In the genomic region with DNA sequence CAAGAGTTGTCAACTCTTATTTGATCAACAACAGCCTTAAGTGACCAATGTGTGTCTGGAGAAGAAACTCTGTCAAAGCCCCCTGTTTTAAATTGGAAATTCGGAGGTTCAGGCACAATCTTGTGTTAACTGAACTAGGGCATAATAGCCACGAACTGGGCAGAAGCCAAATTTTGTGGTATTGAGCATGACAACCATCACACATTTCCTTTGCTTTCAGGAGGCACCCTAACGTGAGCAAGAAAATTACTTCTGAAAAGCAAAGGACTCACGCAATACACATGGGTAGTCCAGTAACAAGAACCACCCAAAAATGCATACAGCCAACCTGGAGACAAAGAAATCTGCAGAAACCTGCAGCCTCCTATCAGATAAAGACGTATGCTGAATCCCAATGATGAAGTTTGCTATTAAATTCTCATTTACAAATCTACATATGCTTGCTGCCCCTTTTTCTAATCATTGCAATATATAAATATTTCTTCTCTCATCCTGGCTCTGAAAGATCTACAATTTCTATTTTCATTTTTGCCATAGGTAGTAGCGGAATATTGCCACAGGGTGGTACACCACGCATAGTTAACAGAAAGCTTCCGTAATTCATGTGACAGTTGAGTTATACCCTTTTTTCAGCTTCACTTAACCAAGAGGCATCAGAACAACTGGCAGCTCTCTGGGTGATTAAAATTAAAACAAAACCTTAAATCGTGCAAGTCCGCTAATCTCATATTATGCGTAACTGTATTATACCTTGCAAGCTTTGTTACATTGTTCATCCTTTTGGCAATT, we compare ENCODE assay signal across 9 cellular contexts.
DNase-seq lines count a peak whose midpoint lies in the region; ATAC-seq and TF ChIP-seq lines count a peak whose summit lies in the region.
"Had no signal": no experiment of that assay in that cellular context is flagged by ENCODE, and none has a peak within 500 bp of the region (broad histone marks: within the 10 kb centered on the region; RNA-seq: fewer than 3 reads in every experiment).

No MANE protein-coding gene starts in this region.

- H3K27ac Mint-ChIP-seq in nephron progenitor cell: no peak overlapping the region
- H3K27ac Mint-ChIP-seq: dendritic cell treated with granulocyte-macrophage colony-stimulating factor and Interleukin-4, amounts not matched to agents 40 ng/mL and 50 ng/mL, for 4 days had no signal

- H3K9me3 Mint-ChIP-seq in nephron progenitor cell: no peaks in the 10 kb centered on the region
- H3K9me3 Mint-ChIP-seq: dendritic cell treated with granulocyte-macrophage colony-stimulating factor and Interleukin-4, amounts not matched to agents 40 ng/mL and 50 ng/mL, for 4 days had no signal

- no peaks in the 10 kb centered on the region for H3K27me3 Mint-ChIP-seq in nephron progenitor cell (ENCODE audit: low read depth, poor library complexity)
- H3K27me3 Mint-ChIP-seq: dendritic cell treated with granulocyte-macrophage colony-stimulating factor and Interleukin-4, amounts not matched to agents 40 ng/mL and 50 ng/mL, for 4 days had no signal

- H3K9me3 ChIP-seq in body of pancreas: no peaks in the 10 kb centered on the region
- H3K9me3 ChIP-seq in tibial artery: no peaks in the 10 kb centered on the region

- no peak for TF ChIP-seq POLR2A in body of pancreas (IDR thresholded peaks at IDR 0.05)

- H3K4me3 Mint-ChIP-seq in nephron progenitor cell: no peak overlapping the region
- H3K4me3 Mint-ChIP-seq: dendritic cell treated with granulocyte-macrophage colony-stimulating factor and Interleukin-4, amounts not matched to agents 40 ng/mL and 50 ng/mL, for 4 days had no signal

- H3K4me1 ChIP-seq in body of pancreas: peaks cover 8% of the 10 kb centered on the region
- H3K4me1 ChIP-seq in tibial artery: no peaks in the 10 kb centered on the region

- no peaks in the 10 kb centered on the region for H3K27me3 ChIP-seq in body of pancreas
- H3K27me3 ChIP-seq in tibial artery: peaks cover 0 to 3% of the 10 kb centered on the region in 2 donors

- no peak overlapping the region for H3K4me3 ChIP-seq in body of pancreas
- H3K4me3 ChIP-seq in tibial artery: no peak overlapping the region

- H3K4me1 Mint-ChIP-seq in nephron progenitor cell: peaks cover 7% of the 10 kb centered on the region

- 47 to 67% methylated on average over 11 of the region's 11 CpGs for WGBS in body of pancreas, 2 donors

- intact Hi-C loops in body of pancreas (cut with DNase I) (no loop called here), tibial artery (cut with DNase I; ENCODE audit: low total_unique reads) (no loop called here)

- peak in 6 of 7 experiments; percentile 13 to 66 (median 43) for TF ChIP-seq CTCF in body of pancreas (IDR thresholded peaks at IDR 0.05)
- peak; percentile 80 for TF ChIP-seq CTCF in nephron progenitor cell (IDR thresholded peaks at IDR 0.05)
- TF ChIP-seq CTCF in tibial artery (IDR thresholded peaks at IDR 0.05): no peak

- DNase-seq in CD1c-positive myeloid dendritic cell (ENCODE audit: extremely low spot score): peak; percentile 5
- peak; percentile 55 for DNase-seq in NCI-H2029 treated with DMSO at 0.1 percent for 48 hours (lab: John Stamatoyannopoulos, UW)
- DNase-seq in body of pancreas: peak in 1 of 4 donors; percentile 14
- DNase-seq in nephron progenitor cell: peak; percentile 12
- DNase-seq in stimulated activated CD4-positive, alpha-beta T cell treated with anti-CD3 and anti-CD28 coated beads, Interleukin-2, amount 100 ng/mL, for 24 hours: no peak
- no peak for DNase-seq in tibial artery
- no peak for DNase-seq in activated CD8-positive, alpha-beta memory T cell treated with anti-CD3 and anti-CD28 coated beads, Interleukin-2, amount 50 U/mL, for 48 hours

- H3K36me3 ChIP-seq in body of pancreas (replicated peaks in 1 of 2; ENCODE audit: insufficient read depth in 1 of 2, low read depth in 2 of 2): no peaks in the 10 kb centered on the region
- no peaks in the 10 kb centered on the region for H3K36me3 ChIP-seq in tibial artery

- H3K27ac ChIP-seq in body of pancreas (no peak overlapping the region), tibial artery (no peak overlapping the region)

- ATAC-seq in GM21360 (IDR thresholded peaks at IDR 0.05; ENCODE audit: unreplicated experiment) (peak; percentile 88), body of pancreas (peak; percentile 70)

- H3K36me3 Mint-ChIP-seq in nephron progenitor cell (ENCODE audit: low read depth): no peaks in the 10 kb centered on the region

Comparison
In these comparisons a context has a peak if more than half of its experiments do, and no peak if none do; other contexts are left out.
1. DNase-seq: peak in CD1c-positive myeloid dendritic cell (single experiment), NCI-H2029 treated with DMSO at 0.1 percent for 48 hours (single experiment) and nephron progenitor cell (single experiment); none in stimulated activated CD4-positive, alpha-beta T cell treated with anti-CD3 and anti-CD28 coated beads, Interleukin-2, amount 100 ng/mL, for 24 hours (0 of 2), tibial artery (0 of 2) and activated CD8-positive, alpha-beta memory T cell treated with anti-CD3 and anti-CD28 coated beads, Interleukin-2, amount 50 U/mL, for 48 hours (single experiment).
2. CTCF ChIP-seq: peak in body of pancreas (6 of 7) and nephron progenitor cell (single experiment); none in tibial artery (0 of 2).